14 cellular contexts compared by ENCODE assay signal in genomic region chr10:124668517-124669051, GRCh38.
DNase-seq lines count a peak whose midpoint lies in the region; ATAC-seq and TF ChIP-seq lines count a peak whose summit lies in the region.
"Had no signal": no experiment of that assay in that cellular context is flagged by ENCODE, and none has a peak within 500 bp of the region (broad histone marks: within the 10 kb centered on the region; RNA-seq: fewer than 3 reads in every experiment).

No MANE protein-coding gene starts in this region.

- peaks cover 7% of the 10 kb centered on the region for H3K36me3 Mint-ChIP-seq in CD4-positive, alpha-beta T cell (ENCODE audit: low read depth)
- H3K36me3 Mint-ChIP-seq in stimulated activated effector memory CD8-positive, alpha-beta T cell treated with anti-CD3 and anti-CD28 coated beads, Interleukin-12 subunit alpha, Interleukin-12 subunit beta, amount 100 ng/mL, for 72 hours, result peaks cover 39% of the 10 kb centered on the region

- H3K27ac Mint-ChIP-seq in CD4-positive, alpha-beta T cell, result peak overlapping the region; percentile 78
- H3K27ac Mint-ChIP-seq in stimulated activated effector memory CD8-positive, alpha-beta T cell treated with anti-CD3 and anti-CD28 coated beads, Interleukin-12 subunit alpha, Interleukin-12 subunit beta, amount 100 ng/mL, for 72 hours, result peak overlapping the region; percentile 95

- no peaks in the 10 kb centered on the region for H3K36me3 ChIP-seq in adipocyte (ENCODE audit: control insufficient read depth, insufficient read depth, low read length, severe bottlenecking)
- no peaks in the 10 kb centered on the region for H3K36me3 ChIP-seq in prostate gland

- ATAC-seq in CD4-positive, alpha-beta T cell (ENCODE audit: poor library complexity), result no peak
- ATAC-seq in left ventricle myocardium superior, result peak; percentile 76
- no peak for ATAC-seq in stimulated activated effector memory CD8-positive, alpha-beta T cell treated with anti-CD3 and anti-CD28 coated beads, Interleukin-12 subunit alpha, Interleukin-12 subunit beta, amount 100 ng/mL, for 72 hours
- ATAC-seq in GM18870 (IDR thresholded peaks at IDR 0.05; ENCODE audit: unreplicated experiment), result no peak

- peaks cover 53% of the 10 kb centered on the region for H3K4me1 ChIP-seq in adipocyte (ENCODE audit: control insufficient read depth, insufficient read depth, low read length)
- no peaks in the 10 kb centered on the region for H3K4me1 ChIP-seq in prostate gland (replicated peaks)

- no peak overlapping the region for H3K4me3 Mint-ChIP-seq in CD4-positive, alpha-beta T cell
- H3K4me3 Mint-ChIP-seq in stimulated activated effector memory CD8-positive, alpha-beta T cell treated with anti-CD3 and anti-CD28 coated beads, Interleukin-12 subunit alpha, Interleukin-12 subunit beta, amount 100 ng/mL, for 72 hours, result peak overlapping the region; percentile 25

- CTCF ChIA-PET in CD4-positive, alpha-beta T cell (lab: Charles Lee), result no interaction called here

- no peak overlapping the region for H3K27ac ChIP-seq in CD4-positive, alpha-beta T cell (ENCODE audit: low read depth, low read length)
- no peak overlapping the region for H3K27ac ChIP-seq in prostate gland

- whole genome bisulfite sequencing in prostate gland, result 52% methylated on average over 10 of the region's 11 CpGs

- H3K27me3 Mint-ChIP-seq in CD4-positive, alpha-beta T cell, result no peaks in the 10 kb centered on the region

- intact Hi-C loops in CD4-positive, alpha-beta T cell (cut with DNase I, micrococcal nuclease), result no loop called here
- intact Hi-C loops in left ventricle myocardium superior (cut with micrococcal nuclease) (no loop called here), prostate gland (cut with DNase I) (no loop called here)

- H3K9ac ChIP-seq in adipocyte (ENCODE audit: low read length), result peak overlapping the region; percentile 7

- DNase-seq in CD4-positive, alpha-beta T cell, result no peak
- no peak for DNase-seq in adipocyte (ENCODE audit: low read depth)
- peak; percentile 66 for DNase-seq in left ventricle myocardium superior
- DNase-seq in stimulated activated effector memory CD8-positive, alpha-beta T cell treated with anti-CD3 and anti-CD28 coated beads, Interleukin-12 subunit alpha, Interleukin-12 subunit beta, amount 100 ng/mL, for 72 hours (ENCODE audit: low spot score in 2 of 2), result no peak
- no peak for DNase-seq in GDM1 (lab: John Stamatoyannopoulos, UW)
- DNase-seq in prostate gland (ENCODE audit: low spot score), result no peak
- DNase-seq in NCI-H1694 treated with DMSO at 0.1 percent for 48 hours (lab: John Stamatoyannopoulos, UW), result no peak
- DNase-seq: AML-193, EL, hypothalamus, IMR-90, NCI-H524, T-helper 9 cell had no signal

- no peaks in the 10 kb centered on the region for H3K27me3 ChIP-seq in CD4-positive, alpha-beta T cell (ENCODE audit: control insufficient read depth, insufficient read depth, low read length)
- H3K27me3 ChIP-seq in adipocyte (replicated peaks; ENCODE audit: control insufficient read depth, insufficient read depth, low read length) (no peaks in the 10 kb centered on the region), prostate gland (replicated peaks; ENCODE audit: insufficient read depth) (no peaks in the 10 kb centered on the region)

- peaks cover 74% of the 10 kb centered on the region for H3K4me1 Mint-ChIP-seq in CD4-positive, alpha-beta T cell (ENCODE audit: low read depth)
- H3K4me1 Mint-ChIP-seq in stimulated activated effector memory CD8-positive, alpha-beta T cell treated with anti-CD3 and anti-CD28 coated beads, Interleukin-12 subunit alpha, Interleukin-12 subunit beta, amount 100 ng/mL, for 72 hours, result peaks cover 81% of the 10 kb centered on the region

- TF ChIP-seq CTCF in CD4-positive, alpha-beta T cell (IDR thresholded peaks at IDR 0.05), result no peak
- TF ChIP-seq CTCF in prostate gland (IDR thresholded peaks at IDR 0.05), result no peak

- TF ChIP-seq POLR2A in prostate gland (IDR thresholded peaks at IDR 0.05), result no peak

- no peaks in the 10 kb centered on the region for H3K9me3 ChIP-seq in CD4-positive, alpha-beta T cell (ENCODE audit: control insufficient read depth, low read length)
- H3K9me3 ChIP-seq in adipocyte (ENCODE audit: control insufficient read depth, low read length), result no peaks in the 10 kb centered on the region
- no peaks in the 10 kb centered on the region for H3K9me3 ChIP-seq in prostate gland

- H3K4me3 ChIP-seq in adipocyte (ENCODE audit: low read length), result no peak overlapping the region
- no peak overlapping the region for H3K4me3 ChIP-seq in prostate gland

- POLR2A ChIA-PET in CD4-positive, alpha-beta T cell (lab: Charles Lee), result no interaction called here

- H3K9me3 Mint-ChIP-seq in CD4-positive, alpha-beta T cell, result no peaks in the 10 kb centered on the region
- H3K9me3 Mint-ChIP-seq in stimulated activated effector memory CD8-positive, alpha-beta T cell treated with anti-CD3 and anti-CD28 coated beads, Interleukin-12 subunit alpha, Interleukin-12 subunit beta, amount 100 ng/mL, for 72 hours, result no peaks in the 10 kb centered on the region
